Comparison of ENCODE assay signal across 14 cellular contexts in the genomic region with DNA sequence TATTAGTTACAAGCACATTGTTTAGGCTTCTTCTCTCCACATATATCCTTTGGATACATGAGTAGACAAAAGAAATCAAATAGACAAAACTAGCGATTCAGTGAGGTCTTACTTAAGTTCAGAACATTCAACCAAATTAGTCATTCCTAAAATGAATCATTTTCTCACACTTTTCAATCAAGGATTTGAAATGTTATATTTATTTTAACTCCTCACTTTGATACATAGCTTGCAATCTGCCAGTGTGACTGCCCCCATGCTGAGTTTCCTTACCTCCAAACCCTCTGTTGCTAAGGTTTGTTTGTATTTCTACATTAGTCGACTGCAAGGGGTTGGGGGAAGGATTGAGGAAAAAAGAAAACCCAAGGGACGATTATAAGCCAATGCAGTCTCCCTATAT. TPM values are rescaled to one million over a fixed set of nuclear protein-coding genes. Genes with fewer than 3 reads are reported as not detected.
DNase-seq lines count a peak whose midpoint lies in the region; ATAC-seq, FAIRE-seq and TF ChIP-seq lines count a peak whose summit lies in the region.
"Had no signal": no experiment of that assay in that cellular context is flagged by ENCODE, and none has a peak within 500 bp of the region (broad histone marks: within the 10 kb centered on the region; RNA-seq: fewer than 3 reads in every experiment).

No MANE protein-coding gene starts in this region.

- H3K27me3 ChIP-seq in astrocyte (ENCODE audit: insufficient read depth, low read length), result no peaks in the 10 kb centered on the region

- H3K4me2 ChIP-seq in astrocyte (ENCODE audit: low read length), result peak overlapping the region; percentile 23
- H3K4me2 ChIP-seq: KMS-11 had no signal

- no peak overlapping the region for H3K9ac ChIP-seq in astrocyte (ENCODE audit: low read length)
- H3K9ac ChIP-seq: KMS-11 had no signal

- H3K27ac Mint-ChIP-seq in astrocyte (ENCODE audit: unreplicated experiment) (no peak overlapping the region), glutamatergic neuron (ENCODE audit: unreplicated experiment) (no peak overlapping the region)

- H3K4me3 Mint-ChIP-seq in astrocyte (ENCODE audit: unreplicated experiment) (no peak overlapping the region), glutamatergic neuron (ENCODE audit: unreplicated experiment) (no peak overlapping the region)

- peak overlapping the region; percentile 35 for H3K27ac ChIP-seq in astrocyte (ENCODE audit: low read depth, low read length)
- H3K27ac ChIP-seq: KMS-11, right lobe of liver, transverse colon had no signal

- no peaks in the 10 kb centered on the region for H4K20me1 ChIP-seq in astrocyte (ENCODE audit: insufficient read depth, low read length)

- H2AFZ ChIP-seq in astrocyte (ENCODE audit: low read depth, low read length), result no peak overlapping the region

- H3K36me3 Mint-ChIP-seq in astrocyte (ENCODE audit: low read depth, unreplicated experiment) (no peaks in the 10 kb centered on the region), glutamatergic neuron (ENCODE audit: unreplicated experiment) (no peaks in the 10 kb centered on the region)

- H3K9me3 ChIP-seq in astrocyte (ENCODE audit: insufficient read depth, low read depth, low read length), result no peaks in the 10 kb centered on the region
- H3K9me3 ChIP-seq: mucosa of descending colon, right lobe of liver, transverse colon had no signal

- H3K36me3 ChIP-seq in astrocyte (ENCODE audit: insufficient read depth, low read length), result no peaks in the 10 kb centered on the region
- H3K36me3 ChIP-seq: right lobe of liver, transverse colon had no signal

- H3K4me1 Mint-ChIP-seq in astrocyte (ENCODE audit: low read depth, unreplicated experiment) (peaks cover 26% of the 10 kb centered on the region), glutamatergic neuron (ENCODE audit: low read depth, unreplicated experiment) (no peaks in the 10 kb centered on the region)

- H3K4me1 ChIP-seq in astrocyte (ENCODE audit: insufficient read depth, low read length), result peaks cover 29% of the 10 kb centered on the region

- H3K9me3 Mint-ChIP-seq in astrocyte (ENCODE audit: unreplicated experiment) (peaks cover 1% of the 10 kb centered on the region), glutamatergic neuron (ENCODE audit: unreplicated experiment) (no peaks in the 10 kb centered on the region)

- TF ChIP-seq CTCF in astrocyte (IDR thresholded peaks at IDR 0.05; ENCODE audit: insufficient read depth, low read depth, low read length), result no peak
- TF ChIP-seq CTCF in glutamatergic neuron (IDR thresholded peaks at IDR 0.05; ENCODE audit: partially characterized antibody, unreplicated experiment), result no peak

- DNase-seq in AG08396 (ENCODE audit: low spot score) (peak; percentile 21), astrocyte (ENCODE audit: low read depth) (no peak), glutamatergic neuron (no peak), cerebellum (ENCODE audit: low spot score) (no peak)
- no peak for DNase-seq in NK-92 treated with Interleukin-12 subunit alpha and Interleukin-12 subunit beta, amount 100 ng/mL, for 24 hours (lab: John Stamatoyannopoulos, UW)
- DNase-seq: mucosa of descending colon, NCI-H2107, right lobe of liver, T1000, transverse colon had no signal

- FAIRE-seq in astrocyte (lab: Jason Lieb, UNC), result peak; percentile 79

- no peak overlapping the region for H3K4me3 ChIP-seq in astrocyte (ENCODE audit: insufficient read depth, low read depth, low read length)
- H3K4me3 ChIP-seq: mucosa of descending colon, right lobe of liver, transverse colon had no signal

- H3K27me3 Mint-ChIP-seq in astrocyte (ENCODE audit: low read depth, unreplicated experiment) (peaks cover 13% of the 10 kb centered on the region), glutamatergic neuron (ENCODE audit: unreplicated experiment) (peaks cover 6% of the 10 kb centered on the region)

- ATAC-seq in GM19351 (IDR thresholded peaks at IDR 0.05; ENCODE audit: unreplicated experiment), result peak; percentile 2
- ATAC-seq in HG03060 (IDR thresholded peaks at IDR 0.05; ENCODE audit: low read depth, unreplicated experiment), result peak; percentile 2
- ATAC-seq in HG03097 (IDR thresholded peaks at IDR 0.05; ENCODE audit: low FRiP score, unreplicated experiment), result no peak
- ATAC-seq: mucosa of descending colon, right lobe of liver had no signal

- H3K79me2 ChIP-seq in astrocyte (ENCODE audit: insufficient read depth, low read length), result no peaks in the 10 kb centered on the region

RNA-seq across cellular contexts. Expression of a gene that starts 3.5 kb away (rescaled TPM):
- total RNA-seq in astrocyte, result 3.5 and 4.8 TPM in 2 replicates
- not detected for total RNA-seq in glutamatergic neuron (ENCODE audit: unreplicated experiment)
- 4.5 TPM for total RNA-seq in cerebellum
